ENCODE assay signal across 2 cellular contexts in genomic region chr19:19504754-19505668, GRCh38.
TF ChIP-seq lines count a peak whose summit lies in the region.

No MANE protein-coding gene starts in this region.

TF ChIP-seq in HepG2, 621 proteins besides CTCF, POLR2A, EP300 and RAD21:
- TF ChIP-seq TP53 (CRISPR knock-in tag; conservative IDR thresholded peaks at IDR 0.05) (no peak), PPARG (CRISPR knock-in tag; conservative IDR thresholded peaks at IDR 0.05) (no peak), AGO2 (optimal IDR thresholded peaks at IDR 0.05; ENCODE audit: low read depth, low read length) (peak; percentile 57)
TF ChIP-seq in HepG2: peak in this region for 1.

TF ChIP-seq in SK-N-SH, 30 proteins besides CTCF, POLR2A, EP300 and RAD21:
- TF ChIP-seq SMC3 (IDR thresholded peaks at IDR 0.05; ENCODE audit: low read depth, low read length) (no peak), MEF2A (IDR thresholded peaks at IDR 0.05; ENCODE audit: borderline replicate concordance, low read depth) (no peak), MXI1 (IDR thresholded peaks at IDR 0.05; ENCODE audit: low read depth, low read length) (no peak), CHD2 (IDR thresholded peaks at IDR 0.05; ENCODE audit: low read length, partially characterized antibody) (no peak), IRF3 (IDR thresholded peaks at IDR 0.05; ENCODE audit: low read depth, low read length) (no peak)
